Comparison of ENCODE assay signal across 10 cellular contexts in genomic region chr12:107448198-107448597, GRCh38.
DNase-seq lines count a peak whose midpoint lies in the region; ATAC-seq and TF ChIP-seq lines count a peak whose summit lies in the region.
"Had no signal": no experiment of that assay in that cellular context is flagged by ENCODE, and none has a peak within 500 bp of the region (broad histone marks: within the 10 kb centered on the region; RNA-seq: fewer than 3 reads in every experiment).

No MANE protein-coding gene starts in this region.

- H3K4me3 Mint-ChIP-seq in endothelial cell (ENCODE audit: unreplicated experiment) = no peak overlapping the region
- no peak overlapping the region for H3K4me3 Mint-ChIP-seq in naive thymus-derived CD4-positive, alpha-beta T cell

- H3K36me3 ChIP-seq in naive thymus-derived CD4-positive, alpha-beta T cell (ENCODE audit: control insufficient read depth in 2 of 3, insufficient read depth in 3 of 3, low read length in 3 of 3) = no peaks in the 10 kb centered on the region

- peak; percentile 47 for DNase-seq in NCI-H748 (lab: John Stamatoyannopoulos, UW; ENCODE audit: unreplicated experiment)
- no peak for DNase-seq in NCI-H748 treated with DMSO at 0.1 percent for 48 hours (lab: John Stamatoyannopoulos, UW)
- peak; percentile 27 for DNase-seq in NAMALWA (ENCODE audit: low spot score)
- peak; percentile 72 for DNase-seq in endothelial cell (ENCODE audit: low spot score)
- no peak for DNase-seq in retinal pigment epithelial cell (ENCODE audit: low read depth)
- no peak for DNase-seq in 8988T
- DNase-seq in naive thymus-derived CD4-positive, alpha-beta T cell = no peak
- DNase-seq: CD4-positive, CD25-positive, alpha-beta regulatory T cell had no signal

- H3K4me1 Mint-ChIP-seq in endothelial cell (ENCODE audit: unreplicated experiment) = no peaks in the 10 kb centered on the region
- peaks cover 0 to 28% (median 22%) of the 10 kb centered on the region in 7 donors for H3K4me1 Mint-ChIP-seq in naive thymus-derived CD4-positive, alpha-beta T cell

- H3K27me3 ChIP-seq in naive thymus-derived CD4-positive, alpha-beta T cell (ENCODE audit: control insufficient read depth in 2 of 2, insufficient read depth in 2 of 2, low read length in 2 of 2) = no peaks in the 10 kb centered on the region

- H3K27me3 Mint-ChIP-seq in endothelial cell (ENCODE audit: unreplicated experiment) = peaks cover 5% of the 10 kb centered on the region
- H3K27me3 Mint-ChIP-seq in naive thymus-derived CD4-positive, alpha-beta T cell = no peaks in the 10 kb centered on the region
- H3K27me3 Mint-ChIP-seq: CD4-positive, CD25-positive, alpha-beta regulatory T cell had no signal

- no peak for ATAC-seq in GM18873 (IDR thresholded peaks at IDR 0.05; ENCODE audit: low FRiP score, unreplicated experiment)
- no peak for ATAC-seq in naive thymus-derived CD4-positive, alpha-beta T cell

- no peak overlapping the region for H3K27ac ChIP-seq in naive thymus-derived CD4-positive, alpha-beta T cell (ENCODE audit: low read depth, low read length)

- intact Hi-C loops in naive thymus-derived CD4-positive, alpha-beta T cell (cut with micrococcal nuclease) = no loop called here

- peak; percentile 54 for TF ChIP-seq CTCF in endothelial cell (IDR thresholded peaks at IDR 0.05; ENCODE audit: unreplicated experiment)
- TF ChIP-seq CTCF in retinal pigment epithelial cell (conservative IDR thresholded peaks at IDR 0.05; ENCODE audit: low read depth, low read length) = peak; percentile 58

- CTCF ChIA-PET in naive thymus-derived CD4-positive, alpha-beta T cell (lab: Charles Lee) = interaction anchor here (0.6 kb wide), 2 partner anchors 230 to 304 kb away, joined by 3 read pairs; no protein-coding TSS in a partner anchor

- H3K4me1 ChIP-seq in naive thymus-derived CD4-positive, alpha-beta T cell (ENCODE audit: control insufficient read depth in 2 of 2, insufficient read depth in 2 of 2, low read length in 2 of 2) = no peaks in the 10 kb centered on the region

- no peak overlapping the region for H3K27ac Mint-ChIP-seq in endothelial cell (ENCODE audit: unreplicated experiment)
- H3K27ac Mint-ChIP-seq in naive thymus-derived CD4-positive, alpha-beta T cell = peak overlapping the region in 1 of 9 donors; percentile 66
- H3K27ac Mint-ChIP-seq: CD4-positive, CD25-positive, alpha-beta regulatory T cell had no signal

- no peaks in the 10 kb centered on the region for H3K9me3 Mint-ChIP-seq in endothelial cell (ENCODE audit: unreplicated experiment)
- H3K9me3 Mint-ChIP-seq in naive thymus-derived CD4-positive, alpha-beta T cell = peaks cover 0 to 13% (median 8%) of the 10 kb centered on the region in 11 donors

- H3K9me3 ChIP-seq in naive thymus-derived CD4-positive, alpha-beta T cell (ENCODE audit: control insufficient read depth in 2 of 3, low read length in 3 of 3) = peaks cover 0 to 6% (median 0%) of the 10 kb centered on the region in 3 experiments

- H3K36me3 Mint-ChIP-seq in endothelial cell (ENCODE audit: low read depth, unreplicated experiment) = peaks cover 3% of the 10 kb centered on the region
- H3K36me3 Mint-ChIP-seq in naive thymus-derived CD4-positive, alpha-beta T cell = peaks cover 4 to 30% (median 13%) of the 10 kb centered on the region in 5 donors

- H3K4me3 ChIP-seq in retinal pigment epithelial cell (ENCODE audit: low read length) = no peak overlapping the region
- no peak overlapping the region for H3K4me3 ChIP-seq in naive thymus-derived CD4-positive, alpha-beta T cell (ENCODE audit: low read length)
- H3K4me3 ChIP-seq: lung had no signal

- POLR2A ChIA-PET in naive thymus-derived CD4-positive, alpha-beta T cell (lab: Charles Lee) = no interaction called here

Comparison
In these comparisons a context has a peak if more than half of its experiments do, and no peak if none do; other contexts are left out.
1. DNase-seq: peak in NCI-H748 (single experiment), NAMALWA (single experiment) and endothelial cell (single experiment); none in NCI-H748 treated with DMSO at 0.1 percent for 48 hours (single experiment), retinal pigment epithelial cell (single experiment), 8988T (single experiment) and naive thymus-derived CD4-positive, alpha-beta T cell (0 of 9).